In the genomic region with DNA sequence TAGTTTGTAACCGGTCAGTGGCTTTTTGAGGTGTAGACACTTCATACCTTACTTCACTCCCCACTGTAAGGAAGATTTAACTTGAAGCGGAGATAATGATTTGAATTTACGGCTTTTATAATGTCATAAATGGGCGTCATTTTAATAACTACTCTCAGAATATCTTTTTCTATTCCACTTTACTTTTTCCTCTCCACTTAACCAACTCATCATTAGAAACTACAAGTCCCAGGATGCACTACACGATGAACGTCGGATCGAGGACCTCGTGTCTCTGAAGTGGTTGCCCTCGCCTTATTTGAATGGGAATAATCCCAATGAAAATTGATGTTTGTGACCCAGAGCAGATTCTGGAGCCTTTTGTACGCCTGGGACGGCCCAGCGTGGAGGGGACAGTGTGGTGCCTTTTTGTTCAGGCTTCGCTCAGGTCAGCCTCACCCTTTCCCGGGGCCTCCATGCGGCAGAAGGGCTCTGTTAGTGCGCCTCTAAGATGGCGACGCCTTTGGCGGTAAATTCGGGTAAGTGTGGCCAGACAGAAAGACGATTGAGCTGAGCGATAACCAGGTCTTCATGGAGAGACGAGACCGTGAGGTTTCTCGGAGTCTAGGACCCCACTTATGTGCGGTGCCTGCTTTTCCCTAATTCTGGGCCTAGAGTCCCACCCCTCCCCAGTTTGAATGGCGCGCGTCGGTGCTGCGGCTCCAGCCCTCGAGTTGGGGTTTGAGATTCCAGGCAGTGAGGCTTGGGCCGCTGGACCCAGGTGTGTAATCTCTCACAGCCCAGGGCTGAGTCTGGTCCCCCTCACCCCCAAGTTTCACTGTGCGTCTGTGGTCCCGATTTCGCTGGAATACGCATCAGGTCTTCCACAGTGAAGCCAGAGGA, we compare ENCODE assay signal across 8 cellular contexts. TPM values are rescaled to one million over a fixed set of nuclear protein-coding genes. Genes with fewer than 3 reads are reported as not detected.
DNase-seq lines count a peak whose midpoint lies in the region; ATAC-seq lines count a peak whose summit lies in the region.

A gene with protein sequence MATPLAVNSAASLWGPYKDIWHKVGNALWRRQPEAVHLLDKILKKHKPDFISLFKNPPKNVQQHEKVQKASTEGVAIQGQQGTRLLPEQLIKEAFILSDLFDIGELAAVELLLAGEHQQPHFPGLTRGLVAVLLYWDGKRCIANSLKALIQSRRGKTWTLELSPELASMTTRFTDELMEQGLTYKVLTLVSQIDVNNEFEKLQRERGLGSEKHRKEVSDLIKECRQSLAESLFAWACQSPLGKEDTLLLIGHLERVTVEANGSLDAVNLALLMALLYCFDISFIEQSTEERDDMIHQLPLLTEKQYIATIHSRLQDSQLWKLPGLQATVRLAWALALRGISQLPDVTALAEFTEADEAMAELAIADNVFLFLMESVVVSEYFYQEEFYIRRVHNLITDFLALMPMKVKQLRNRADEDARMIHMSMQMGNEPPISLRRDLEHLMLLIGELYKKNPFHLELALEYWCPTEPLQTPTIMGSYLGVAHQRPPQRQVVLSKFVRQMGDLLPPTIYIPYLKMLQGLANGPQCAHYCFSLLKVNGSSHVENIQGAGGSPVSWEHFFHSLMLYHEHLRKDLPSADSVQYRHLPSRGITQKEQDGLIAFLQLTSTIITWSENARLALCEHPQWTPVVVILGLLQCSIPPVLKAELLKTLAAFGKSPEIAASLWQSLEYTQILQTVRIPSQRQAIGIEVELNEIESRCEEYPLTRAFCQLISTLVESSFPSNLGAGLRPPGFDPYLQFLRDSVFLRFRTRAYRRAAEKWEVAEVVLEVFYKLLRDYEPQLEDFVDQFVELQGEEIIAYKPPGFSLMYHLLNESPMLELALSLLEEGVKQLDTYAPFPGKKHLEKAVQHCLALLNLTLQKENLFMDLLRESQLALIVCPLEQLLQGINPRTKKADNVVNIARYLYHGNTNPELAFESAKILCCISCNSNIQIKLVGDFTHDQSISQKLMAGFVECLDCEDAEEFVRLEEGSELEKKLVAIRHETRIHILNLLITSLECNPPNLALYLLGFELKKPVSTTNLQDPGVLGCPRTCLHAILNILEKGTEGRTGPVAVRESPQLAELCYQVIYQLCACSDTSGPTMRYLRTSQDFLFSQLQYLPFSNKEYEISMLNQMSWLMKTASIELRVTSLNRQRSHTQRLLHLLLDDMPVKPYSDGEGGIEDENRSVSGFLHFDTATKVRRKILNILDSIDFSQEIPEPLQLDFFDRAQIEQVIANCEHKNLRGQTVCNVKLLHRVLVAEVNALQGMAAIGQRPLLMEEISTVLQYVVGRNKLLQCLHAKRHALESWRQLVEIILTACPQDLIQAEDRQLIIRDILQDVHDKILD (N-terminal part only) (plus strand): TSS at position 463 of the 882 bp plus-strand sequence. CDS start 28 bp downstream, at position 491.

- peak; percentile 71 for ATAC-seq in GM19455 (IDR thresholded peaks at IDR 0.05; ENCODE audit: unreplicated experiment)
- peak; percentile 86 for ATAC-seq in activated CD8-positive, alpha-beta T cell treated with anti-CD3 and anti-CD28 coated beads, Interleukin-2, amount 10 ng/mL, durations not matched to agents 7 days and 5 days
- ATAC-seq in effector memory CD8-positive, alpha-beta T cell (replicated peaks) = peak; percentile 83
- ATAC-seq in memory B cell (ENCODE audit: low read depth) = peak; percentile 83

- peak within 1 kb of the TSS; percentile 51 for H3K27ac Mint-ChIP-seq in activated CD8-positive, alpha-beta T cell treated with anti-CD3 and anti-CD28 coated beads, Interleukin-2, amount 10 ng/mL, durations not matched to agents 7 days and 5 days
- no peak within 1 kb of the TSS for H3K27ac Mint-ChIP-seq in effector memory CD8-positive, alpha-beta T cell
- no peak within 1 kb of the TSS for H3K27ac Mint-ChIP-seq in memory B cell

- DNase-seq in CMK (ENCODE audit: low read depth) (peak; percentile 44), HK-2 (ENCODE audit: unreplicated experiment) (peak; percentile 81), NCI-H82 treated with DMSO at 0.1 percent for 48 hours (lab: John Stamatoyannopoulos, UW; ENCODE audit: unreplicated experiment) (peak; percentile 75), memory B cell (ENCODE audit: low spot score in 2 of 2) (peak; percentile 90 to 92)
- peak; percentile 80 for DNase-seq in activated CD8-positive, alpha-beta T cell treated with anti-CD3 and anti-CD28 coated beads, Interleukin-2, amount 10 ng/mL, durations not matched to agents 7 days and 5 days
- DNase-seq in effector memory CD8-positive, alpha-beta T cell = peak; percentile 74 to 93 (median 82)
- peak; percentile 57 for DNase-seq in stimulated activated CD8-positive, alpha-beta memory T cell treated with anti-CD3 and anti-CD28 coated beads, Interleukin-12 subunit alpha, Interleukin-12 subunit beta, amount 100 ng/mL, for 1 hour (ENCODE audit: low read depth)

- peaks cover 15% of the 10 kb centered on the region for H3K36me3 Mint-ChIP-seq in activated CD8-positive, alpha-beta T cell treated with anti-CD3 and anti-CD28 coated beads, Interleukin-2, amount 10 ng/mL, durations not matched to agents 7 days and 5 days (ENCODE audit: low read depth)
- H3K36me3 Mint-ChIP-seq in effector memory CD8-positive, alpha-beta T cell (ENCODE audit: insufficient read depth) = peaks cover 5% of the 10 kb centered on the region
- peaks cover 3% of the 10 kb centered on the region for H3K36me3 Mint-ChIP-seq in memory B cell

- CTCF ChIA-PET in activated CD8-positive, alpha-beta T cell treated with anti-CD3 and anti-CD28 coated beads, Interleukin-2, amount 10 ng/mL, durations not matched to agents 7 days and 5 days (lab: Charles Lee) = interaction anchor here (1.0 to 2.0 kb wide), 5 partner anchors 12 to 276 kb away, joined by 3 to 6 read pairs (median 4); no protein-coding TSS in a partner anchor

- no peaks in the 10 kb centered on the region for H3K27me3 Mint-ChIP-seq in activated CD8-positive, alpha-beta T cell treated with anti-CD3 and anti-CD28 coated beads, Interleukin-2, amount 10 ng/mL, durations not matched to agents 7 days and 5 days (ENCODE audit: low read depth)
- H3K27me3 Mint-ChIP-seq in effector memory CD8-positive, alpha-beta T cell = peaks cover 0 to 6% of the 10 kb centered on the region in 2 donors
- no peaks in the 10 kb centered on the region for H3K27me3 Mint-ChIP-seq in memory B cell

- POLR2A ChIA-PET in activated CD8-positive, alpha-beta T cell treated with anti-CD3 and anti-CD28 coated beads, Interleukin-2, amount 10 ng/mL, durations not matched to agents 7 days and 5 days (lab: Charles Lee) = interaction anchor here (1.5 kb wide), 1 partner anchor 48 kb away, joined by 5 read pairs; a partner anchor contains a TSS

- H3K4me3 Mint-ChIP-seq in activated CD8-positive, alpha-beta T cell treated with anti-CD3 and anti-CD28 coated beads, Interleukin-2, amount 10 ng/mL, durations not matched to agents 7 days and 5 days = no peak within 1 kb of the TSS
- H3K4me3 Mint-ChIP-seq in effector memory CD8-positive, alpha-beta T cell = peak within 1 kb of the TSS; percentile 11 to 30
- H3K4me3 Mint-ChIP-seq in memory B cell = no peak within 1 kb of the TSS

- peaks cover 22% of the 10 kb centered on the region for H3K4me1 Mint-ChIP-seq in activated CD8-positive, alpha-beta T cell treated with anti-CD3 and anti-CD28 coated beads, Interleukin-2, amount 10 ng/mL, durations not matched to agents 7 days and 5 days (ENCODE audit: low read depth)
- peaks cover 6 to 18% of the 10 kb centered on the region in 2 donors for H3K4me1 Mint-ChIP-seq in effector memory CD8-positive, alpha-beta T cell (ENCODE audit: low read depth in 2 of 2)
- H3K4me1 Mint-ChIP-seq in memory B cell = peaks cover 12% of the 10 kb centered on the region

- H3K9me3 Mint-ChIP-seq in activated CD8-positive, alpha-beta T cell treated with anti-CD3 and anti-CD28 coated beads, Interleukin-2, amount 10 ng/mL, durations not matched to agents 7 days and 5 days (ENCODE audit: insufficient read depth) = no peaks in the 10 kb centered on the region
- H3K9me3 Mint-ChIP-seq in effector memory CD8-positive, alpha-beta T cell = no peaks in the 10 kb centered on the region
- no peaks in the 10 kb centered on the region for H3K9me3 Mint-ChIP-seq in memory B cell

RNA-seq across cellular contexts. Expression of the gene that starts here (rescaled TPM):
- 100 to 1,000 TPM; 109 to 111 TPM for total RNA-seq in activated CD8-positive, alpha-beta T cell treated with anti-CD3 and anti-CD28 coated beads, Interleukin-2, amount 10 ng/mL, durations not matched to agents 7 days and 5 days

Comparison
In these comparisons a context has a peak if more than half of its experiments do, and no peak if none do; other contexts are left out.
1. Peak in every context shown above with its lines: DNase-seq and ATAC-seq.
2. H3K4me3 Mint-ChIP-seq: peak in effector memory CD8-positive, alpha-beta T cell (2 of 2); none in activated CD8-positive, alpha-beta T cell treated with anti-CD3 and anti-CD28 coated beads, Interleukin-2, amount 10 ng/mL, durations not matched to agents 7 days and 5 days (single experiment) and memory B cell (single experiment).